ENCODE assay signal across 9 cellular contexts in the genomic region with DNA sequence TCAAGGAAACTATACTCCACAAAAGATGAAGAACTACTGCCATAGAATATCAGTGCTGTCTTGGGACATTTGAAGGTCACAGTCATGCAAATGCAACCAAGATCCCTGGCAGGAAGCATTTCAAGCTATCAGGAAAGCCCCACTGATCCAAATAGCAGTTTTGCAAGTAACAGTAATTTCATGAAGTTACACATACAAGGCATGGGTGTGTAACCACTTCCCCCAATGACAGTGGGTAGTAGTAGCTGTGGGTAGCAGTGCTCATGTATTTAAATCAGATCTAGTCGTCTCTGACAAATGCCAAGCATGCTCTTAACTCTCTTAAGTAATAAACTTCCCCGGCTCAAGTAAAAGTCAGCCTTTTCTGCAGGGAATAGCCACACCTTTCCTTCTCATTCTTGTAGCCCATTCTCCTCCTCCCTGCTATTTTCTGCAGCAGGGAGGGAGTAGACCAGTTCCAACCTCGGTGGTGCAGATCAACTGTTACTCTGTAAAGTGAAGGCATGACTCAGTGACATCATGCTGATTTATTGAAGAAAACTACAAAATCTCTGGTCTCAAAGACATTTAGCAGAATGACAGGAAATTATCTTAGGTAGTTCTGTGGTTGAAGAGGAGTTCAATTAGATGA.
DNase-seq lines count a peak whose midpoint lies in the region; ATAC-seq, FAIRE-seq and TF ChIP-seq lines count a peak whose summit lies in the region.
"Had no signal": no experiment of that assay in that cellular context is flagged by ENCODE, and none has a peak within 500 bp of the region (broad histone marks: within the 10 kb centered on the region; RNA-seq: fewer than 3 reads in every experiment).

No MANE protein-coding gene starts in this region.

- no peak for TF ChIP-seq CTCF in osteoblast (IDR thresholded peaks at IDR 0.05; ENCODE audit: extremely low read depth, low read depth, low read length)

- H2AFZ ChIP-seq in osteoblast (ENCODE audit: low read length) = no peak overlapping the region

- H3K27me3 ChIP-seq in osteoblast (ENCODE audit: insufficient read depth, low read length) = no peaks in the 10 kb centered on the region

- peak; percentile 60 for DNase-seq in RCC 7860 (ENCODE audit: low spot score)
- DNase-seq in osteoblast (ENCODE audit: insufficient read length, low spot score, missing footprints) = peak; percentile 83
- DNase-seq in stimulated activated CD4-positive, alpha-beta T cell treated with anti-CD3 and anti-CD28 coated beads, Interleukin-1b, Interleukin-23, amount 100 ng/mL, for 48 hours = no peak
- no peak for DNase-seq in dermis blood vessel endothelial cell
- DNase-seq in cerebellar nuclear complex (lab: John Stamatoyannopoulos, UW) = no peak
- no peak for DNase-seq in NCI-H1048 (lab: John Stamatoyannopoulos, UW)

- H3K4me1 ChIP-seq in osteoblast (ENCODE audit: insufficient read depth, low read length) = peaks cover 7% of the 10 kb centered on the region

- no peaks in the 10 kb centered on the region for H3K79me2 ChIP-seq in osteoblast (ENCODE audit: insufficient read depth, low read length)

- H4K20me1 ChIP-seq in osteoblast (ENCODE audit: insufficient read depth, low read length) = no peaks in the 10 kb centered on the region

- no peak overlapping the region for H3K27ac ChIP-seq in osteoblast (ENCODE audit: low read depth, low read length)
- H3K27ac ChIP-seq: KMS-11 had no signal

- peak; percentile 56 for FAIRE-seq in RCC 7860 (lab: Jason Lieb, UNC)

- no peaks in the 10 kb centered on the region for H3K36me3 ChIP-seq in osteoblast (ENCODE audit: insufficient read depth, low read length)

- H3K4me2 ChIP-seq in osteoblast (ENCODE audit: insufficient read depth, low read length) = peak overlapping the region; percentile 14
- H3K4me2 ChIP-seq: KMS-11 had no signal

- no peak overlapping the region for H3K4me3 ChIP-seq in osteoblast (ENCODE audit: insufficient read depth, low read length)

- H3K9me3 ChIP-seq in osteoblast (ENCODE audit: low read depth, low read length) = no peaks in the 10 kb centered on the region

- ATAC-seq in GM18873 (IDR thresholded peaks at IDR 0.05; ENCODE audit: low FRiP score, unreplicated experiment) (peak; percentile 97), HG02840 (IDR thresholded peaks at IDR 0.05; ENCODE audit: low FRiP score, unreplicated experiment) (peak; percentile 70)

Comparison
In these comparisons a context has a peak if more than half of its experiments do, and no peak if none do; other contexts are left out.
1. DNase-seq: peak in RCC 7860 (single experiment) and osteoblast (single experiment); none in stimulated activated CD4-positive, alpha-beta T cell treated with anti-CD3 and anti-CD28 coated beads, Interleukin-1b, Interleukin-23, amount 100 ng/mL, for 48 hours (single experiment), dermis blood vessel endothelial cell (single experiment), cerebellar nuclear complex (0 of 2) and NCI-H1048 (single experiment).